Comparison of ENCODE assay signal across 22 cellular contexts in genomic region chr1:194476351-194476750, GRCh38.
A peak's percentile ranks its signal among the peaks of the same experiment; 100 is the strongest.
DNase-seq lines count a peak whose midpoint lies in the region; ATAC-seq, FAIRE-seq and TF ChIP-seq lines count a peak whose summit lies in the region.
"Had no signal": no experiment of that assay in that cellular context is flagged by ENCODE, and none has a peak within 500 bp of the region (broad histone marks: within the 10 kb centered on the region; RNA-seq: fewer than 3 reads in every experiment).

No MANE protein-coding gene starts in this region.

- H3K9ac ChIP-seq in SK-N-SH (no peak overlapping the region), OCI-LY3 (ENCODE audit: low read length) (no peak overlapping the region), H1 (replicated peaks in 1 of 4; ENCODE audit: extremely low read depth in 1 of 4, low read depth in 3 of 4, low read length in 3 of 4) (no peak overlapping the region), Karpas-422 (ENCODE audit: low read length) (no peak overlapping the region)
- H3K9ac ChIP-seq: BLaER1 treated with 17β-estradiol and CSF1 and Interleukin-3, amounts not matched to agents 10 nM and 100 nM had no signal

- H3K27me3 Mint-ChIP-seq in stimulated activated naive B cell treated with anti-CD40 and anti-IgM and Interleukin-4, amounts not matched to agents 10 μg/mL and 1 μg/mL and 100 μg/mL, for 72 hours: no peaks in the 10 kb centered on the region
- H3K27me3 Mint-ChIP-seq: B cell, IgD-negative memory B cell had no signal

- H3K4me3 Mint-ChIP-seq in stimulated activated naive B cell treated with anti-CD40 and anti-IgM and Interleukin-4, amounts not matched to agents 10 μg/mL and 1 μg/mL and 100 μg/mL, for 72 hours: no peak overlapping the region
- H3K4me3 Mint-ChIP-seq: B cell; CD8-positive, alpha-beta T cell; GM23338; IgD-negative memory B cell had no signal

- peaks cover 0 to 5% of the 10 kb centered on the region in 2 experiments; a peak in 2 of 4 replicates for H3K4me1 ChIP-seq in SK-N-SH (ENCODE audit: control insufficient read depth in 1 of 2, insufficient read depth in 2 of 2, low read depth in 1 of 2, low read length in 1 of 2)
- peaks cover 31% of the 10 kb centered on the region for H3K4me1 ChIP-seq in OCI-LY3 (ENCODE audit: low read length)
- no peaks in the 10 kb centered on the region for H3K4me1 ChIP-seq in H1 (replicated peaks in 1 of 4; ENCODE audit: control insufficient read depth in 3 of 4, insufficient read depth in 4 of 4, low read length in 3 of 4)
- H3K4me1 ChIP-seq in upper lobe of right lung: no peaks in the 10 kb centered on the region
- no peaks in the 10 kb centered on the region for H3K4me1 ChIP-seq in Karpas-422 (ENCODE audit: low read length)
- H3K4me1 ChIP-seq: BLaER1 treated with 17β-estradiol and CSF1 and Interleukin-3, amounts not matched to agents 10 nM and 100 nM had no signal

- no peak overlapping the region for H2BK12ac ChIP-seq in H1 (ENCODE audit: low read depth, low read length)

- no peak overlapping the region for H3K56ac ChIP-seq in H1 (replicated peaks; ENCODE audit: insufficient read length, low read depth, low read length)

- no peak overlapping the region for H4K91ac ChIP-seq in H1 (replicated peaks; ENCODE audit: insufficient read length, low read length)

- intact Hi-C loops in upper lobe of right lung (cut with DNase I): no loop called here

- ATAC-seq in SK-N-SH treated with all-trans-retinoic acid at 6 μM for 48 hours (peak; percentile 20), upper lobe of right lung (no peak)
- peak; percentile 57 to 66 for ATAC-seq in stimulated activated naive B cell treated with anti-CD40 and anti-IgM and Interleukin-4, amounts not matched to agents 10 μg/mL and 1 μg/mL and 100 μg/mL, for 72 hours (replicated peaks)
- ATAC-seq: CD8-positive, alpha-beta T cell; GM23338; HCT116 had no signal

- TF ChIP-seq EP300 in SK-N-SH (IDR thresholded peaks at IDR 0.05; ENCODE audit: borderline replicate concordance in 1 of 2, low read depth in 1 of 2, low read length in 1 of 2): no peak
- no peak for TF ChIP-seq EP300 in H1 (IDR thresholded peaks at IDR 0.05; ENCODE audit: borderline replicate concordance in 1 of 2, low read depth in 2 of 2, low read length in 2 of 2)

- no peak overlapping the region for H3K23ac ChIP-seq in H1 (ENCODE audit: insufficient read length)

- no peak overlapping the region for H3K4ac ChIP-seq in H1 (replicated peaks; ENCODE audit: insufficient read length, low read depth, low read length)

- H2BK5ac ChIP-seq in H1 (ENCODE audit: low read depth, low read length): no peak overlapping the region

- no peak overlapping the region; the same call in 1 of the 2 replicates for H3K4me2 ChIP-seq in SK-N-SH
- peak overlapping the region; percentile 57 for H3K4me2 ChIP-seq in OCI-LY3 (ENCODE audit: low read length)
- H3K4me2 ChIP-seq in H1 (ENCODE audit: insufficient read depth in 1 of 2, low read depth in 2 of 2, low read length in 2 of 2): no peak overlapping the region
- no peak overlapping the region for H3K4me2 ChIP-seq in Karpas-422 (ENCODE audit: low read depth, low read length, poor library complexity, severe bottlenecking)
- H3K4me2 ChIP-seq: BLaER1 treated with 17β-estradiol and CSF1 and Interleukin-3, amounts not matched to agents 10 nM and 100 nM; GM23338 had no signal

- H3K9me3 ChIP-seq in SK-N-SH: no peaks in the 10 kb centered on the region; the same call in 1 of the 2 replicates
- no peaks in the 10 kb centered on the region for H3K9me3 ChIP-seq in OCI-LY3 (ENCODE audit: insufficient read depth, low read length)
- H3K9me3 ChIP-seq in H1 (ENCODE audit: insufficient read depth in 2 of 2, low read depth in 1 of 2, low read length in 1 of 2): no peaks in the 10 kb centered on the region
- no peaks in the 10 kb centered on the region for H3K9me3 ChIP-seq in upper lobe of right lung
- H3K9me3 ChIP-seq in Karpas-422 (ENCODE audit: low read length): no peaks in the 10 kb centered on the region; the same call in 1 of the 2 replicates
- H3K9me3 ChIP-seq: BLaER1 treated with 17β-estradiol and CSF1 and Interleukin-3, amounts not matched to agents 10 nM and 100 nM had no signal

- H3K4me3 ChIP-seq in SK-N-SH (ENCODE audit: low read depth in 2 of 2, low read length in 1 of 2) (no peak overlapping the region), OCI-LY3 (ENCODE audit: low read length) (peak overlapping the region; percentile 12; the same call in 1 of the 2 replicates), H1 (ENCODE audit: extremely low read depth in 1 of 4, insufficient read depth in 2 of 4, low read depth in 3 of 4, low read length in 4 of 4) (no peak overlapping the region), upper lobe of right lung (no peak overlapping the region), Karpas-422 (ENCODE audit: low read length) (no peak overlapping the region)
- H3K4me3 ChIP-seq: BLaER1 treated with 17β-estradiol and CSF1 and Interleukin-3, amounts not matched to agents 10 nM and 100 nM; GM23338 had no signal

- H3K27ac ChIP-seq in SK-N-SH (ENCODE audit: low read depth in 2 of 2, low read length in 1 of 2) (peak overlapping the region in 1 of 2 experiments; percentile 69; a peak in 1 of 4 replicates), OCI-LY3 (ENCODE audit: low read length) (no peak overlapping the region), H1 (ENCODE audit: low read depth, low read length) (no peak overlapping the region), upper lobe of right lung (no peak overlapping the region), Karpas-422 (ENCODE audit: low read length) (no peak overlapping the region)
- H3K27ac ChIP-seq: BLaER1 treated with 17β-estradiol and CSF1 and Interleukin-3, amounts not matched to agents 10 nM and 100 nM had no signal

- no peak overlapping the region for H2BK20ac ChIP-seq in H1 (ENCODE audit: low read length)

- H4K20me1 ChIP-seq in SK-N-SH (ENCODE audit: insufficient read depth) (no peaks in the 10 kb centered on the region), OCI-LY3 (ENCODE audit: insufficient read depth, low read length) (no peaks in the 10 kb centered on the region), H1 (replicated peaks in 1 of 2; ENCODE audit: control insufficient read depth in 1 of 2, insufficient read depth in 2 of 2, low read length in 2 of 2) (no peaks in the 10 kb centered on the region), Karpas-422 (ENCODE audit: insufficient read depth, low read depth, low read length) (no peaks in the 10 kb centered on the region)
- H4K20me1 ChIP-seq: BLaER1 treated with 17β-estradiol and CSF1 and Interleukin-3, amounts not matched to agents 10 nM and 100 nM had no signal

- no peak for FAIRE-seq in H1 (lab: Jason Lieb, UNC)
- FAIRE-seq: GM12892, GM18507, HTR-8/SVneo had no signal

- WGBS in SK-N-SH (ENCODE audit: low lambda C conversion rate): 15% methylated on average over 2 of the region's 2 CpGs
- WGBS in H1 (ENCODE audit: extremely low coverage in 1 of 2, insufficient coverage in 1 of 2, insufficient read length in 1 of 2, insufficient replicate concordance in 2 of 2, low coverage in 1 of 2, low lambda C conversion rate in 2 of 2, missing lambda C conversion rate in 1 of 2), 2 experiments: 92% methylated on average over 2 of the region's 2 CpGs; no CpG with 5 or more reads in 1 of the 2 experiments

- H2AK5ac ChIP-seq in H1 (ENCODE audit: low read depth, low read length): no peak overlapping the region

- TF ChIP-seq POLR2A in H1 (IDR thresholded peaks at IDR 0.05; ENCODE audit: control extremely low read depth in 1 of 2, low read depth in 2 of 2, low read length in 2 of 2): no peak

- H3K36me3 Mint-ChIP-seq in stimulated activated naive B cell treated with anti-CD40 and anti-IgM and Interleukin-4, amounts not matched to agents 10 μg/mL and 1 μg/mL and 100 μg/mL, for 72 hours: no peaks in the 10 kb centered on the region
- H3K36me3 Mint-ChIP-seq: CD8-positive, alpha-beta T cell; IgD-negative memory B cell had no signal

- H3F3A ChIP-seq in SK-N-SH (replicated peaks; ENCODE audit: insufficient read depth): no peaks in the 10 kb centered on the region

- TF ChIP-seq RAD21 in SK-N-SH (IDR thresholded peaks at IDR 0.05; ENCODE audit: low read length) (no peak), H1 (IDR thresholded peaks at IDR 0.05 in 1 of 2, conservative IDR thresholded peaks at IDR 0.05 in 1 of 2; ENCODE audit: low read depth in 2 of 2, low read length in 2 of 2) (no peak)

- H2BK120ac ChIP-seq in H1 (replicated peaks; ENCODE audit: low read depth, low read length): no peak overlapping the region

- H2AFZ ChIP-seq in SK-N-SH (ENCODE audit: low read depth) (no peak overlapping the region), OCI-LY3 (ENCODE audit: low read depth, low read length) (no peak overlapping the region), H1 (ENCODE audit: low read length) (peak overlapping the region; percentile 68; the same call in 1 of the 2 replicates), Karpas-422 (ENCODE audit: low read length) (no peak overlapping the region)
- H2AFZ ChIP-seq: GM23338 had no signal

- no peak overlapping the region for H2BK15ac ChIP-seq in H1 (ENCODE audit: low read length)

- no peak overlapping the region for H3K27ac Mint-ChIP-seq in stimulated activated naive B cell treated with anti-CD40 and anti-IgM and Interleukin-4, amounts not matched to agents 10 μg/mL and 1 μg/mL and 100 μg/mL, for 72 hours
- H3K27ac Mint-ChIP-seq: B cell; CD8-positive, alpha-beta T cell; GM23338; HFFc6; IgD-negative memory B cell had no signal

- H4K5ac ChIP-seq in H1 (ENCODE audit: insufficient read length, low read depth, low read length): no peak overlapping the region

- H3K23me2 ChIP-seq in H1 (ENCODE audit: low read depth, low read length): no peaks in the 10 kb centered on the region

- TF ChIP-seq CTCF in SK-N-SH (IDR thresholded peaks at IDR 0.05): no peak
- no peak for TF ChIP-seq CTCF in OCI-LY3 (IDR thresholded peaks at IDR 0.05; ENCODE audit: low read depth, low read length)
- no peak for TF ChIP-seq CTCF in H1 (IDR thresholded peaks at IDR 0.05; ENCODE audit: control extremely low read depth in 1 of 3, insufficient read depth in 1 of 3, low read depth in 1 of 3, low read length in 3 of 3)
- no peak for TF ChIP-seq CTCF in upper lobe of right lung (IDR thresholded peaks at IDR 0.05)
- TF ChIP-seq CTCF in GM10248 (IDR thresholded peaks at IDR 0.05; ENCODE audit: control extremely low read depth, extremely low read depth, low read depth, missing control alignments): no peak

- H3K18ac ChIP-seq in H1 (ENCODE audit: extremely low read depth, low read length): no peak overlapping the region

- H3K14ac ChIP-seq in H1 (ENCODE audit: insufficient read length): no peak overlapping the region

- POLR2A ChIA-PET in SK-N-SH (lab: Yijun Ruan, JAX) (no interaction called here), H1 (lab: Charles Lee; ENCODE audit: partially characterized antibody) (no interaction called here), GM10248 (lab: Yijun Ruan, JAX) (no interaction called here)

- peaks cover 4 to 14% of the 10 kb centered on the region in 2 donors for H3K4me1 Mint-ChIP-seq in stimulated activated naive B cell treated with anti-CD40 and anti-IgM and Interleukin-4, amounts not matched to agents 10 μg/mL and 1 μg/mL and 100 μg/mL, for 72 hours
- H3K4me1 Mint-ChIP-seq: B cell, GM23338, IgD-negative memory B cell had no signal

- no peak for DNase-seq in SK-N-SH
- DNase-seq in H1 (ENCODE audit: low read depth in 1 of 2, low spot score in 2 of 2): no peak
- DNase-seq in stimulated activated naive B cell treated with anti-CD40 and anti-IgM and Interleukin-4, amounts not matched to agents 10 μg/mL and 1 μg/mL and 100 μg/mL, for 72 hours: no peak
- DNase-seq in upper lobe of right lung: no peak
- DNase-seq in Karpas-422: no peak
- no peak for DNase-seq in GM10248 (ENCODE audit: extremely low spot score)
- DNase-seq: Calu3; CD8-positive, alpha-beta T cell; DMS79 treated with DMSO at 0.1 percent for 48 hours; GF-D8; H7 had no signal

- H3K79me2 ChIP-seq in SK-N-SH (ENCODE audit: insufficient read depth) (no peaks in the 10 kb centered on the region), OCI-LY3 (ENCODE audit: low read length) (no peaks in the 10 kb centered on the region), H1 (ENCODE audit: control insufficient read depth in 1 of 2, insufficient read depth in 2 of 2, low read length in 2 of 2) (no peaks in the 10 kb centered on the region), Karpas-422 (ENCODE audit: low read length) (no peaks in the 10 kb centered on the region)

- CTCF ChIA-PET in SK-N-SH (lab: Yijun Ruan, JAX): interaction anchor here (0.5 kb wide), 1 partner anchor 208 kb away, joined by 3 read pairs; no protein-coding TSS in a partner anchor
- CTCF ChIA-PET in H1 (lab: Charles Lee; ENCODE audit: partially characterized antibody): no interaction called here
- CTCF ChIA-PET in GM10248 (lab: Yijun Ruan, JAX): no interaction called here

- H3K36me3 ChIP-seq in SK-N-SH (replicated peaks in 1 of 2; ENCODE audit: control insufficient read depth in 1 of 2, insufficient read depth in 2 of 2, low read length in 1 of 2) (no peaks in the 10 kb centered on the region), OCI-LY3 (replicated peaks; ENCODE audit: low read depth, low read length) (no peaks in the 10 kb centered on the region), H1 (ENCODE audit: control insufficient read depth in 2 of 4, insufficient read depth in 4 of 4, low read length in 3 of 4) (no peaks in the 10 kb centered on the region), upper lobe of right lung (no peaks in the 10 kb centered on the region), Karpas-422 (ENCODE audit: insufficient read depth, low read length) (no peaks in the 10 kb centered on the region)
- H3K36me3 ChIP-seq: BLaER1 treated with 17β-estradiol and CSF1 and Interleukin-3, amounts not matched to agents 10 nM and 100 nM had no signal

- H3K9me3 Mint-ChIP-seq in stimulated activated naive B cell treated with anti-CD40 and anti-IgM and Interleukin-4, amounts not matched to agents 10 μg/mL and 1 μg/mL and 100 μg/mL, for 72 hours: no peaks in the 10 kb centered on the region
- H3K9me3 Mint-ChIP-seq: CD8-positive, alpha-beta T cell; GM23338; HFFc6; IgD-negative memory B cell had no signal

- H3K79me1 ChIP-seq in H1 (ENCODE audit: low read depth, low read length): no peaks in the 10 kb centered on the region

- H3K27me3 ChIP-seq in SK-N-SH (ENCODE audit: insufficient read depth): no peaks in the 10 kb centered on the region
- no peaks in the 10 kb centered on the region for H3K27me3 ChIP-seq in OCI-LY3 (ENCODE audit: low read depth, low read length)
- no peaks in the 10 kb centered on the region for H3K27me3 ChIP-seq in H1 (replicated peaks in 1 of 4; ENCODE audit: control insufficient read depth in 3 of 4, extremely low read depth in 1 of 4, insufficient read depth in 3 of 4, low read length in 3 of 4)
- no peaks in the 10 kb centered on the region for H3K27me3 ChIP-seq in upper lobe of right lung
- H3K27me3 ChIP-seq in Karpas-422 (ENCODE audit: low read length): no peaks in the 10 kb centered on the region
- H3K27me3 ChIP-seq: BLaER1 treated with 17β-estradiol and CSF1 and Interleukin-3, amounts not matched to agents 10 nM and 100 nM had no signal

- no peak overlapping the region for H4K8ac ChIP-seq in H1 (ENCODE audit: extremely low read depth, insufficient read depth, low read length)

- H3K9me2 ChIP-seq in SK-N-SH: no peaks in the 10 kb centered on the region
- no peaks in the 10 kb centered on the region; the same call in 1 of the 2 replicates for H3K9me2 ChIP-seq in Karpas-422 (replicated peaks; ENCODE audit: insufficient read depth, low read length)
